ENCODE assay signal across 8 cellular contexts in the genomic region with DNA sequence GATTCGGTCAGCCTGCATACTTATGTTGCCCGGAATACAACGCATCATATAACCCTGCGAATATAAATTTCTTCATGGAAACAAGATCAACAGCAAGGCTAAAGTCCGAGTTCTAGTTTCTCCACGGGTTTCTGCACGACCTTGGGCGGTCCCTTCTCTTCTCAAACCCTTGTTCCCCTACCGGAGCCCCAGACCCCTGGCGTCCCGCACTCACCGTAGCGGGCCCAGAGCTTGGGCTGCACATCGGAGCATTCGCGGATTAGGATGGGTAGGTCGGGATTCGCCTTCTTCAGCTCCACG. TPM values are rescaled to one million over a fixed set of nuclear protein-coding genes. Genes with fewer than 3 reads are reported as not detected.
DNase-seq lines count a peak whose midpoint lies in the region; ATAC-seq and TF ChIP-seq lines count a peak whose summit lies in the region.

No MANE protein-coding gene starts in this region.

- no peak for ATAC-seq in GM19452 (IDR thresholded peaks at IDR 0.05; ENCODE audit: unreplicated experiment)

- H4K20me1 ChIP-seq in OCI-LY1 (ENCODE audit: insufficient read depth, low read length): no peaks in the 10 kb centered on the region

- DNase-seq in epithelial cell of esophagus (ENCODE audit: low read depth) (no peak), ovary (no peak), HuH-7.5 (ENCODE audit: low spot score) (no peak), erythroblast (lab: John Stamatoyannopoulos, UW) (no peak), GM13976 (ENCODE audit: low spot score) (no peak)

- H3K4me2 ChIP-seq in OCI-LY1 (ENCODE audit: low read length): peak overlapping the region; percentile 92

- intact Hi-C loops in ovary (cut with DNase I): loop anchor here in 2 of 4 donors (5.0 to 10.0 kb wide), 2 partner anchors 100 to 242 kb away; partner anchors contain the start of genes ANKHD1 (in 1 of the 2) and EIF4EBP3 (in 1 of the 2)

- H3K27ac ChIP-seq in OCI-LY1 (ENCODE audit: low read depth, low read length, poor library complexity, severe bottlenecking) (peak overlapping the region; percentile 17), ovary (peak overlapping the region in 1 of 2 donors; percentile 71)

- H3K9me3 ChIP-seq in OCI-LY1 (ENCODE audit: low read length) (no peaks in the 10 kb centered on the region), ovary (no peaks in the 10 kb centered on the region)

- H3F3A ChIP-seq in OCI-LY1 (ENCODE audit: insufficient read depth, low read length): no peaks in the 10 kb centered on the region

- H2AFZ ChIP-seq in OCI-LY1 (ENCODE audit: low read length): 0 out of 2 replicates have a peak overlapping the region, but pooled peaks have one; percentile 11

- H3K36me3 ChIP-seq in OCI-LY1 (ENCODE audit: insufficient read depth, low read length) (peaks cover 63% of the 10 kb centered on the region), ovary (no peaks in the 10 kb centered on the region)

- no peaks in the 10 kb centered on the region for H3K27me3 ChIP-seq in OCI-LY1 (ENCODE audit: insufficient read depth, low read length)
- H3K27me3 ChIP-seq in ovary: no peaks in the 10 kb centered on the region

- H3K9ac ChIP-seq in OCI-LY1 (ENCODE audit: low read length): peak overlapping the region; percentile 93

- peaks cover 19% of the 10 kb centered on the region for H3K79me2 ChIP-seq in OCI-LY1 (ENCODE audit: insufficient read depth, low read length)

- TF ChIP-seq CTCF in OCI-LY1 (IDR thresholded peaks at IDR 0.05; ENCODE audit: low read length): no peak
- TF ChIP-seq CTCF in epithelial cell of esophagus (IDR thresholded peaks at IDR 0.05; ENCODE audit: insufficient read depth, low read depth, low read length, missing control alignments): no peak
- no peak for TF ChIP-seq CTCF in ovary (IDR thresholded peaks at IDR 0.05)
- no peak for TF ChIP-seq CTCF in GM13976 (IDR thresholded peaks at IDR 0.05; ENCODE audit: borderline replicate concordance, control extremely low read depth, extremely low read depth, insufficient read depth, missing control alignments)

- no peak for TF ChIP-seq EP300 in ovary (IDR thresholded peaks at IDR 0.05)

- in situ Hi-C loops in GM13976 (cut with MboI; ENCODE audit: low sequenced_read_pairs, unreplicated experiment): no loop called here

- no peak for TF ChIP-seq POLR2A in ovary (IDR thresholded peaks at IDR 0.05)
- no peak for TF ChIP-seq POLR2A in erythroblast (IDR thresholded peaks at IDR 0.05; ENCODE audit: low read length)

- 1% methylated on average over 19 of the region's 19 CpGs for WGBS in ovary, 3 donors

- H3K9me2 ChIP-seq in OCI-LY1 (ENCODE audit: low read depth, low read length): no peaks in the 10 kb centered on the region

- H3K4me3 ChIP-seq in GM08714 (ENCODE audit: low read length): peak overlapping the region; percentile 87
- H3K4me3 ChIP-seq in OCI-LY1 (ENCODE audit: low read depth, low read length, poor library complexity, severe bottlenecking): peak overlapping the region; percentile 97
- H3K4me3 ChIP-seq in epithelial cell of esophagus (ENCODE audit: low read length): peak overlapping the region; percentile 76
- H3K4me3 ChIP-seq in ovary: peak overlapping the region; percentile 79

- peaks cover 23% of the 10 kb centered on the region for H3K4me1 ChIP-seq in OCI-LY1 (ENCODE audit: insufficient read depth, low read length, severe bottlenecking)
- peaks cover 1% of the 10 kb centered on the region for H3K4me1 ChIP-seq in ovary (ENCODE audit: insufficient read depth)

RNA-seq across cellular contexts. Expression of gene NDUFA2, which starts 0.4 kb away (rescaled TPM):
- total RNA-seq in ovary: 100 to 1,000 TPM in 1 of 7 donors, 10 to 100 TPM in 6; 44.6 to 107 (median 46.9) TPM
- polyA plus RNA-seq in ovary: 100 to 1,000 TPM in 1 of 2 donors, 10 to 100 TPM in 1; 42.6 to 123 TPM

RNA-seq across cellular contexts. Expression of gene IK, which starts 0.6 kb away (rescaled TPM):
- total RNA-seq in ovary: 100 to 1,000 TPM in 1 of 7 donors, 10 to 100 TPM in 6; 70.9 to 112 (median 78.0) TPM
- 100 to 1,000 TPM in 1 of 2 donors, 10 to 100 TPM in 1; 99.8 to 184 TPM for polyA plus RNA-seq in ovary

RNA-seq across cellular contexts. Expression of gene TMCO6, which starts 7.7 kb away (rescaled TPM):
- 10 to 100 TPM; 12.2 to 62.8 (median 14.9) TPM for total RNA-seq in ovary
- 10 to 100 TPM in 1 of 2 donors, 1 to 10 TPM in 1; 8.0 to 33.2 TPM for polyA plus RNA-seq in ovary

RNA-seq across cellular contexts. Expression of gene CD14, which starts 14.0 kb away (rescaled TPM):
- 10 to 100 TPM; 26.5 to 96.0 (median 48.6) TPM for total RNA-seq in ovary
- polyA plus RNA-seq in ovary: 10 to 100 TPM in 1 of 2 donors, 1 to 10 TPM in 1; 8.7 to 37.7 TPM

RNA-seq across cellular contexts. Expression of gene WDR55, which starts 17.7 kb away (rescaled TPM):
- total RNA-seq in ovary: 10 to 100 TPM in 6 of 7 donors, 1 to 10 TPM in 1; 9.1 to 16.6 (median 13.7) TPM
- 10 to 100 TPM in 1 of 2 donors, 1 to 10 TPM in 1; 9.9 to 12.3 TPM for polyA plus RNA-seq in ovary
